Comparison of ENCODE assay signal across 17 cellular contexts in the genomic region with DNA sequence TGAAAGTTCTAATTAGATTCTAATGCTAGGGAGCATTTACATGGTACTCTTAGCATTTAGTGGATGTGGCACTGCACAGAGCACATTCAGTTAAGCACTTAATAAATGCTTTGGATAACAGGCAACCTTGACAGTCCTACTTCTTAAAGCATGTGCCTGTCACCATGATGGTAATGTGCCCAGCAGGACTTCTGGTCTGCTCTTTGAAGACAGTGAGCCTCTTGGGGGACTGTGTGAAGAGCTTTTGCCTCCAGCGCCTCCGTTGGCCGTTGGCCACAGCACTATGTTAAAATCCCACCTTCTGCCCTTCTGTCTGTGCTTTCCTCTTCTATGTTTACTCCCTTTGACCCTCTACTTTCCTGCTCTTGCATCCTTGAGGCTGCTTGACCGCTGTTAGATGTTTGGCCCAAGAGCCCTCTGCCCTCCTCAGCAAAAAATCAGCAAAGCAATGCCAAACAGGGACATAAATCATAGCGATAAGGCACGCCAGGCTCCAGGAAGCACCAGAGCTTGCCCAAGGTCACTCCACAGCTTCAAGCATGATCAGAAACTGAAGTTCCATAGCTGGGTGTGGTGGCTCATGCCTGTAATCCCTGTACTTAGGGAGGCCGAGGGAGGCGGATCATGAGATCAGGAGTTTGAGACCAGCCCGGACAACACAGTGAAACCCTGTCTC. TPM values are rescaled to one million over a fixed set of nuclear protein-coding genes. Genes with fewer than 3 reads are reported as not detected.
DNase-seq lines count a peak whose midpoint lies in the region; ATAC-seq, FAIRE-seq and TF ChIP-seq lines count a peak whose summit lies in the region.
"Had no signal": no experiment of that assay in that cellular context is flagged by ENCODE, and none has a peak within 500 bp of the region (broad histone marks: within the 10 kb centered on the region; RNA-seq: fewer than 3 reads in every experiment).

No MANE protein-coding gene starts in this region.

- H3K36me3 ChIP-seq in H7 (replicated peaks; ENCODE audit: control insufficient read depth, insufficient read depth, low read length) (no peaks in the 10 kb centered on the region), colonic mucosa (no peaks in the 10 kb centered on the region)
- H3K36me3 ChIP-seq: SJCRH30 had no signal

- no peak for FAIRE-seq in GM19239 (lab: Jason Lieb, UNC)

- H3K9me3 ChIP-seq in colonic mucosa = no peaks in the 10 kb centered on the region
- H3K9me3 ChIP-seq: Caco-2, sigmoid colon, SJCRH30 had no signal

- no peak for ATAC-seq in GM18502 (IDR thresholded peaks at IDR 0.05; ENCODE audit: poor library complexity, unreplicated experiment)
- ATAC-seq: naive thymus-derived CD8-positive, alpha-beta T cell had no signal

- H3K4me1 ChIP-seq in colonic mucosa = no peaks in the 10 kb centered on the region
- H3K4me1 ChIP-seq: SJCRH30 had no signal

- DNase-seq in H7 (peak; percentile 52), colonic mucosa (peak; percentile 83), left kidney (ENCODE audit: low read depth, low spot score) (peak; percentile 76), retina (peak; percentile 8), islet precursor cell (no peak), GM19239 (ENCODE audit: insufficient read length, low spot score) (no peak), NCI-H526 treated with DMSO at 0.1 percent for 48 hours (lab: John Stamatoyannopoulos, UW) (no peak)
- DNase-seq: activated CD4-positive, alpha-beta T cell treated with anti-CD3 and anti-CD28 coated beads, Interleukin-2, amount 50 U/mL, for 48 hours; activated effector memory CD4-positive, alpha-beta T cell treated with anti-CD3 and anti-CD28 coated beads, Interleukin-2, amount 50 U/mL, for 16 hours; Caco-2; naive thymus-derived CD8-positive, alpha-beta T cell; NCI-H1092; NCI-H226; sigmoid colon; SJCRH30; stimulated activated naive CD4-positive, alpha-beta T cell had no signal

- peak overlapping the region in 1 of 2 donors; percentile 32 for H3K9ac ChIP-seq in colonic mucosa (ENCODE audit: low read depth in 2 of 2, low read length in 2 of 2)

- H3K4me3 ChIP-seq in H7 (ENCODE audit: insufficient read depth, low read depth, low read length) = no peak overlapping the region
- no peak overlapping the region for H3K4me3 ChIP-seq in colonic mucosa
- H3K4me3 ChIP-seq: sigmoid colon, SJCRH30 had no signal

- intact Hi-C loops in colonic mucosa (cut with DNase I) = no loop called here

- no peak for TF ChIP-seq CTCF in colonic mucosa (IDR thresholded peaks at IDR 0.05)

- peak overlapping the region; percentile 41 for H3K27ac ChIP-seq in colonic mucosa
- H3K27ac ChIP-seq: sigmoid colon, SJCRH30 had no signal

- H3K27me3 ChIP-seq in H7 (ENCODE audit: control insufficient read depth, insufficient read depth, low read length) (no peaks in the 10 kb centered on the region), colonic mucosa (no peaks in the 10 kb centered on the region)
- H3K27me3 ChIP-seq: sigmoid colon, SJCRH30 had no signal

RNA-seq across cellular contexts. Expression of a gene that starts 8.3 kb away (rescaled TPM):
- 5.8 and 16.4 TPM in 2 replicates for total RNA-seq in H7 (2014; rRNA removed; shearing (Covaris generic))
- total RNA-seq in colonic mucosa = 10 to 100 TPM; 16.2 to 36.2 TPM

Comparison
In these comparisons a context has a peak if more than half of its experiments do, and no peak if none do; other contexts are left out.
1. DNase-seq: peak in H7 (single experiment), colonic mucosa (single experiment), left kidney (single experiment) and retina (single experiment); none in islet precursor cell (single experiment), GM19239 (single experiment) and NCI-H526 treated with DMSO at 0.1 percent for 48 hours (single experiment).